In the genomic region with DNA sequence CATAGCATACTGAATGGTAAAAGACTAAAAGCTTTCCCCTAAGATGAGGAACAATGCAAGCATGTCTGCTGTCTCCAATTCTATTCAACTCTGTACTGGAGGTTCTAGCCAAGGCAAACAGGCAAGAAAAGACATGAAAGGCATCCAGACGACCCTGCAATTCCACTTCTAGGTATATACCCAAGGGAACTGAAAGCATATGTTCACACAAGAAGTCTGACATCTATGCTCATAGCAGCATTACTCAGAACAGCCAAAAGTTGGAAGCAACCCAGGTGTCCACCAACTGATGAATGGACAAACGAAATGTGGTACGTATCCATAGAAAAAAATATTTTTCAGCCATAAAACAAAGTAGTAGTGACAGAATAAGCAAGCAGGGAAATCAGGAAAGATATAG, we compare ENCODE assay signal across 18 cellular contexts.
"Had no signal": no experiment of that assay in that cellular context is flagged by ENCODE, and none has a peak within 500 bp of the region (broad histone marks: within the 10 kb centered on the region; RNA-seq: fewer than 3 reads in every experiment).

No MANE protein-coding gene starts in this region.

- H3K79me2 ChIP-seq: parathyroid adenoma had no signal

- FAIRE-seq: colon, endothelial cell of umbilical vein had no signal

- H3K27me3 ChIP-seq: esophagus muscularis mucosa, heart left ventricle, right lobe of liver, tibial artery, upper lobe of right lung, vagina had no signal

- H3K4me3 ChIP-seq: esophagus muscularis mucosa, heart left ventricle, psoas muscle, right lobe of liver, tibial artery, upper lobe of right lung, vagina had no signal

- H3K27ac ChIP-seq: esophagus muscularis mucosa, heart left ventricle, parathyroid adenoma, psoas muscle, right lobe of liver, tibial artery, upper lobe of right lung, vagina had no signal

- H3K9me3 ChIP-seq: psoas muscle, right lobe of liver had no signal

- H3K4me1 ChIP-seq: esophagus muscularis mucosa, parathyroid adenoma, right lobe of liver, tibial artery, upper lobe of right lung, vagina had no signal

- H2AFZ ChIP-seq: parathyroid adenoma had no signal

- ATAC-seq: heart left ventricle; left colon; psoas muscle; right lobe of liver; stimulated activated memory B cell treated with anti-CD40 and anti-IgM and Interleukin-4, amounts not matched to agents 10 μg/mL and 1 μg/mL and 100 μg/mL, for 72 hours; upper lobe of right lung had no signal

- DNase-seq: foreskin melanocyte; heart left ventricle; hippocampal formation; left colon; mesendoderm; naive B cell; psoas muscle; retina; right lobe of liver; stimulated activated CD4-positive, alpha-beta T cell treated with anti-CD3 and anti-CD28 coated beads, Interleukin-4, amount 100 ng/mL, for 24 hours; tibial artery; upper lobe of right lung had no signal

- H3K9ac ChIP-seq: parathyroid adenoma had no signal
